Comparison of ENCODE assay signal across 1 cellular context in genomic region chr5:132457371-132458225, GRCh38.
TF ChIP-seq lines count a peak whose summit lies in the region.

No MANE protein-coding gene starts in this region.

TF ChIP-seq in SK-N-SH treated with all-trans-retinoic acid at 6 μM for 48 hours, 23 proteins besides CTCF, POLR2A, EP300 and RAD21 (continued from another document):
- TF ChIP-seq TSHZ2 (CRISPR knock-in tag; IDR thresholded peaks at IDR 0.05) (no peak), RARB (CRISPR knock-in tag; IDR thresholded peaks at IDR 0.05) (no peak), BACH2 (CRISPR knock-in tag; IDR thresholded peaks at IDR 0.05; ENCODE audit: borderline replicate concordance) (no peak), ZNF565 (CRISPR knock-in tag; conservative IDR thresholded peaks at IDR 0.05; ENCODE audit: low read depth) (no peak), TCF4 (CRISPR knock-in tag; IDR thresholded peaks at IDR 0.05; ENCODE audit: borderline replicate concordance) (no peak)
